In genomic region chr4:3386486-3386885, GRCh38 we compare ENCODE assay signal across 20 cellular contexts. TPM values are rescaled to one million over a fixed set of nuclear protein-coding genes. Genes with fewer than 3 reads are reported as not detected.
A peak's percentile ranks its signal among the peaks of the same experiment; 100 is the strongest.
DNase-seq lines count a peak whose midpoint lies in the region; ATAC-seq and TF ChIP-seq lines count a peak whose summit lies in the region.
"Had no signal": no experiment of that assay in that cellular context is flagged by ENCODE, and none has a peak within 500 bp of the region (broad histone marks: within the 10 kb centered on the region; RNA-seq: fewer than 3 reads in every experiment).

No MANE protein-coding gene starts in this region.

- no peak overlapping the region for H2AFZ ChIP-seq in hepatocyte
- H2AFZ ChIP-seq: parathyroid adenoma had no signal

- H3K9me3 ChIP-seq in hepatocyte (ENCODE audit: low read depth): no peaks in the 10 kb centered on the region
- H3K9me3 ChIP-seq in prostate gland: no peaks in the 10 kb centered on the region
- H3K9me3 ChIP-seq: A549, testis had no signal

- H3K4me1 ChIP-seq in hepatocyte (ENCODE audit: insufficient read depth) (peaks cover 30% of the 10 kb centered on the region), prostate gland (replicated peaks) (peaks cover 17% of the 10 kb centered on the region)
- H3K4me1 ChIP-seq: A549, parathyroid adenoma had no signal

- TF ChIP-seq POLR2A in prostate gland (IDR thresholded peaks at IDR 0.05): peak; percentile 2

- peaks cover 6 to 11% of the 10 kb centered on the region in 2 donors for H3K36me3 Mint-ChIP-seq in CD14-positive monocyte
- no peaks in the 10 kb centered on the region for H3K36me3 Mint-ChIP-seq in activated B cell treated with CpG ODN at 0.5 μM for 24 hours (ENCODE audit: low read depth)
- H3K36me3 Mint-ChIP-seq: activated naive CD8-positive, alpha-beta T cell had no signal

- WGBS in hepatocyte (ENCODE audit: low lambda C conversion rate, missing lambda C conversion rate): 81% methylated on average over 9 of the region's 9 CpGs
- WGBS in prostate gland: 44% methylated on average over 9 of the region's 9 CpGs

- H3K4me3 ChIP-seq in hepatocyte: no peak overlapping the region
- H3K4me3 ChIP-seq in prostate gland: peak overlapping the region in 1 of 2 donors; percentile 23
- H3K4me3 ChIP-seq: A549 had no signal

- H3K4me1 Mint-ChIP-seq in CD14-positive monocyte: peaks cover 75% of the 10 kb centered on the region
- peaks cover 51% of the 10 kb centered on the region for H3K4me1 Mint-ChIP-seq in activated B cell treated with CpG ODN at 0.5 μM for 24 hours

- no peak for TF ChIP-seq CTCF in CD14-positive monocyte (IDR thresholded peaks at IDR 0.05)
- TF ChIP-seq CTCF in activated B cell treated with CpG ODN at 0.5 μM for 24 hours (IDR thresholded peaks at IDR 0.05): no peak
- TF ChIP-seq CTCF in hepatocyte (IDR thresholded peaks at IDR 0.05; ENCODE audit: poor library complexity): no peak
- TF ChIP-seq CTCF in prostate gland (IDR thresholded peaks at IDR 0.05): no peak

- H3K27ac ChIP-seq in hepatocyte (peak overlapping the region; percentile 62), prostate gland (peak overlapping the region; percentile 87 to 90)
- H3K27ac ChIP-seq: A549 had no signal

- no peaks in the 10 kb centered on the region for H3K27me3 ChIP-seq in hepatocyte
- no peaks in the 10 kb centered on the region for H3K27me3 ChIP-seq in prostate gland (replicated peaks; ENCODE audit: insufficient read depth)
- H3K27me3 ChIP-seq: testis had no signal

- H4K20me1 ChIP-seq in hepatocyte (ENCODE audit: insufficient read depth, poor library complexity, severe bottlenecking): no peaks in the 10 kb centered on the region

- H3K9me2 ChIP-seq in hepatocyte (replicated peaks; ENCODE audit: insufficient read depth): no peaks in the 10 kb centered on the region

- H3K9me3 Mint-ChIP-seq in CD14-positive monocyte (peaks cover 0 to 5% (median 2%) of the 10 kb centered on the region in 7 donors), activated B cell treated with CpG ODN at 0.5 μM for 24 hours (peaks cover 3% of the 10 kb centered on the region)
- H3K9me3 Mint-ChIP-seq: activated T-cell treated with anti-CD3 and anti-CD28 coated beads, Interleukin-2, amount 50 U/mL, for 24 hours had no signal

- H3K4me2 ChIP-seq in hepatocyte: no peak overlapping the region
- H3K4me2 ChIP-seq: A549 had no signal

- H3K36me3 ChIP-seq in hepatocyte (replicated peaks; ENCODE audit: insufficient read depth, low read depth): no peaks in the 10 kb centered on the region
- H3K36me3 ChIP-seq in prostate gland: no peaks in the 10 kb centered on the region

- CTCF ChIA-PET in activated B cell treated with CpG ODN at 0.5 μM for 24 hours (lab: Charles Lee): interaction anchor here (1.3 kb wide), 1 partner anchor 41 kb away, joined by 6 read pairs; no protein-coding TSS in a partner anchor

- POLR2A ChIA-PET in activated B cell treated with CpG ODN at 0.5 μM for 24 hours (lab: Charles Lee): interaction anchor here (1.9 to 4.3 kb wide), 3 partner anchors 14 to 313 kb away, joined by 4 to 44 read pairs (median 25); partner anchors contain the start of genes HTT and HTT-AS

- H3K79me2 ChIP-seq in hepatocyte: no peaks in the 10 kb centered on the region
- H3K79me2 ChIP-seq: parathyroid adenoma had no signal

- H3K27ac Mint-ChIP-seq in CD14-positive monocyte (peak overlapping the region; percentile 98 to 100 (median 99)), activated B cell treated with CpG ODN at 0.5 μM for 24 hours (peak overlapping the region; percentile 95)
- H3K27ac Mint-ChIP-seq: activated naive CD8-positive, alpha-beta T cell; activated T-cell treated with anti-CD3 and anti-CD28 coated beads, Interleukin-2, amount 50 U/mL, for 24 hours had no signal

- peaks cover 0 to 2% (median 0%) of the 10 kb centered on the region in 3 donors for H3K27me3 Mint-ChIP-seq in CD14-positive monocyte (ENCODE audit: low read depth in 3 of 3)
- H3K27me3 Mint-ChIP-seq in activated B cell treated with CpG ODN at 0.5 μM for 24 hours: peaks cover 5% of the 10 kb centered on the region
- H3K27me3 Mint-ChIP-seq: CD4-positive, CD25-positive, alpha-beta regulatory T cell had no signal

- H3K4me3 Mint-ChIP-seq in CD14-positive monocyte: peak overlapping the region in 1 of 2 donors; percentile 98
- H3K4me3 Mint-ChIP-seq in activated B cell treated with CpG ODN at 0.5 μM for 24 hours: peak overlapping the region; percentile 11
- H3K4me3 Mint-ChIP-seq: activated naive CD8-positive, alpha-beta T cell; activated T-cell treated with anti-CD3 and anti-CD28 coated beads, Interleukin-2, amount 50 U/mL, for 24 hours; CD4-positive, CD25-positive, alpha-beta regulatory T cell had no signal

- no peak for ATAC-seq in activated B cell treated with CpG ODN at 0.5 μM for 24 hours (ENCODE audit: low read depth)
- ATAC-seq in GM18909 (IDR thresholded peaks at IDR 0.05; ENCODE audit: poor library complexity, unreplicated experiment): no peak
- no peak for ATAC-seq in GM18511 (IDR thresholded peaks at IDR 0.05; ENCODE audit: unreplicated experiment)
- ATAC-seq: A549, left colon had no signal

- intact Hi-C loops in CD14-positive monocyte (cut with micrococcal nuclease) (loop anchor here in 1 of 2 donors (5.0 kb wide), 1 partner anchor 34 kb away; no protein-coding TSS in a partner anchor), activated B cell treated with CpG ODN at 0.5 μM for 24 hours (cut with micrococcal nuclease) (loop anchor here (5.0 kb wide), 3 partner anchors 96 to 424 kb away; partner anchors contain the start of genes GRK4 and NOP14), prostate gland (cut with DNase I) (no loop called here)

- DNase-seq in CD14-positive monocyte (ENCODE audit: low spot score) (no peak), activated B cell treated with CpG ODN at 0.5 μM for 24 hours (no peak), hepatocyte (ENCODE audit: low spot score) (no peak), prostate gland (ENCODE audit: low spot score) (peak; percentile 60), NCI-H2196 treated with DMSO at 0.1 percent for 48 hours (lab: John Stamatoyannopoulos, UW; ENCODE audit: unreplicated experiment) (no peak), mesenteric fat pad (ENCODE audit: low spot score) (no peak)
- DNase-seq: activated T-cell treated with anti-CD3 and anti-CD28 coated beads, Interleukin-2, amount 50 U/mL, for 24 hours; CD4-positive, CD25-positive, alpha-beta regulatory T cell; Karpas-422; left colon; NCI-H1092 treated with DMSO at 0.1 percent for 48 hours; NCI-H69; stimulated activated CD4-positive, alpha-beta T cell treated with anti-CD3 and anti-CD28 coated beads, Interleukin-4, amount 100 ng/mL, for 24 hours; SW 1271 had no signal

RNA-seq across cellular contexts. Expression of gene HGFAC, which starts 55.3 kb away (rescaled TPM):
- not detected for polyA plus RNA-seq in CD14-positive monocyte
- total RNA-seq in activated B cell treated with CpG ODN at 0.5 μM for 24 hours: not detected in 2 replicates
- total RNA-seq in hepatocyte: 0.32 and 0.87 TPM in 2 replicates
- 1.7 and 1.8 TPM in 2 replicates for polyA plus RNA-seq in hepatocyte
- total RNA-seq in prostate gland: 1 to 10 TPM in 1 of 2 donors, under 1 TPM in 1; 0.27 to 1.9 TPM
- not detected for total RNA-seq in mesenteric fat pad
- total RNA-seq: CD4-positive, CD25-positive, alpha-beta regulatory T cell; left colon had no signal
